In the genomic region with DNA sequence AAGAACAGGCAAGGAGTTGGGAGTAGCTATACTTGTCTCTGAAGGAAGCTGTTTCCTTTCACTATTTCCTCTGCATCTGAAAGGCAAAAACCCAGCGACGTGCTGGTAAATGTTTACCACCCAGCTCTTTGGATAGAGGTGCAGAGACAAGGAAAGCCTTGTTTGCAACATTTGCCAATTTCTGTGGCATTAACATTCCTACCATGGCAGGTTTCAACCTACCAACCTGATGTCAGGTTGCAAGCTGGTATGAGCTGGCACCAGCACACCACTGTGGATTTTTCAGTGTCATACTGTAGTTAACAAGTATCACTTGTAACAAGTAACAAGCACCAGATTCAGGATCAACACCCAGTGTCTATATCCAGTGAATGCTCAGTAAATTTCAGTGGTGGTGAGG, we compare ENCODE assay signal across 26 cellular contexts.
"Had no signal": no experiment of that assay in that cellular context is flagged by ENCODE, and none has a peak within 500 bp of the region (broad histone marks: within the 10 kb centered on the region; RNA-seq: fewer than 3 reads in every experiment).

No MANE protein-coding gene starts in this region.

- H3K36me3 ChIP-seq: left lung, lower lobe of right lung, neural progenitor cell, neutrophil, sigmoid colon, spleen, tibial nerve, uterus had no signal

- H3K27me3 ChIP-seq: left lung, neural progenitor cell, neutrophil, sigmoid colon, tibial nerve, uterus had no signal

- H3K4me3 Mint-ChIP-seq: mesothelial cell of epicardium; naive B cell; natural killer cell; nephron progenitor cell; neural progenitor cell; stimulated activated memory B cell treated with anti-CD40 and anti-IgM and Interleukin-4, amounts not matched to agents 10 μg/mL and 1 μg/mL and 100 μg/mL, for 72 hours; stimulated activated naive CD8-positive, alpha-beta T cell treated with anti-CD3 and anti-CD28 coated beads, Interleukin-15, amount 100 ng/mL, for 72 hours; type B pancreatic cell had no signal

- ATAC-seq: left colon; left lung; lower lobe of right lung; natural killer cell; right cardiac atrium; stimulated activated memory B cell treated with anti-CD40 and anti-IgM and Interleukin-4, amounts not matched to agents 10 μg/mL and 1 μg/mL and 100 μg/mL, for 72 hours; stimulated activated naive CD8-positive, alpha-beta T cell treated with anti-CD3 and anti-CD28 coated beads, Interleukin-15, amount 100 ng/mL, for 72 hours had no signal

- H3K9me3 Mint-ChIP-seq: mesothelial cell of epicardium; nephron progenitor cell; stimulated activated naive CD8-positive, alpha-beta T cell treated with anti-CD3 and anti-CD28 coated beads, Interleukin-15, amount 100 ng/mL, for 72 hours; type B pancreatic cell had no signal

- H3K4me1 ChIP-seq: left lung, lower lobe of right lung, sigmoid colon, spleen, tibial nerve, uterus had no signal

- H3K27ac ChIP-seq: left lung, lower lobe of right lung, neural progenitor cell, neutrophil, sigmoid colon, spleen, tibial nerve, uterus had no signal

- H3K27ac Mint-ChIP-seq: mesothelial cell of epicardium; naive B cell; natural killer cell; nephron progenitor cell; neural progenitor cell; progenitor cell of endocrine pancreas; stimulated activated memory B cell treated with anti-CD40 and anti-IgM and Interleukin-4, amounts not matched to agents 10 μg/mL and 1 μg/mL and 100 μg/mL, for 72 hours; stimulated activated naive CD8-positive, alpha-beta T cell treated with anti-CD3 and anti-CD28 coated beads, Interleukin-15, amount 100 ng/mL, for 72 hours; type B pancreatic cell had no signal

- H3K4me3 ChIP-seq: left lung, lower lobe of right lung, neural progenitor cell, sigmoid colon, spleen, tibial nerve, uterus had no signal

- H2AFZ ChIP-seq: neural progenitor cell had no signal

- H3K4me2 ChIP-seq: neural progenitor cell had no signal

- H3K9me3 ChIP-seq: left lung, lower lobe of right lung, neutrophil, sigmoid colon, spleen, tibial nerve, uterus had no signal

- H3K36me3 Mint-ChIP-seq: mesothelial cell of epicardium; naive B cell; natural killer cell; neural progenitor cell; stimulated activated memory B cell treated with anti-CD40 and anti-IgM and Interleukin-4, amounts not matched to agents 10 μg/mL and 1 μg/mL and 100 μg/mL, for 72 hours; type B pancreatic cell had no signal

- H3K9ac ChIP-seq: neural progenitor cell had no signal

- H3K4me1 Mint-ChIP-seq: naive B cell; natural killer cell; stimulated activated memory B cell treated with anti-CD40 and anti-IgM and Interleukin-4, amounts not matched to agents 10 μg/mL and 1 μg/mL and 100 μg/mL, for 72 hours; stimulated activated naive CD8-positive, alpha-beta T cell treated with anti-CD3 and anti-CD28 coated beads, Interleukin-15, amount 100 ng/mL, for 72 hours had no signal

- DNase-seq: hippocampal formation; left colon; left lung; lower lobe of right lung; mammary epithelial cell; mesenchymal stem cell; naive B cell; natural killer cell; nephron progenitor cell; occipital lobe; retina; right cardiac atrium; sigmoid colon; spleen; stimulated activated CD4-positive, alpha-beta T cell treated with anti-CD3 and anti-CD28 coated beads, Interleukin-4, amount 100 ng/mL, for 24 hours; stimulated activated naive CD4-positive, alpha-beta T cell treated with Interleukin-2 at 50 U/mL for 16 hours; stimulated activated naive CD8-positive, alpha-beta T cell treated with anti-CD3 and anti-CD28 coated beads, Interleukin-15, amount 100 ng/mL, for 72 hours; substantia nigra; uterus had no signal
